Comparison of ENCODE assay signal across 30 cellular contexts in the genomic region with DNA sequence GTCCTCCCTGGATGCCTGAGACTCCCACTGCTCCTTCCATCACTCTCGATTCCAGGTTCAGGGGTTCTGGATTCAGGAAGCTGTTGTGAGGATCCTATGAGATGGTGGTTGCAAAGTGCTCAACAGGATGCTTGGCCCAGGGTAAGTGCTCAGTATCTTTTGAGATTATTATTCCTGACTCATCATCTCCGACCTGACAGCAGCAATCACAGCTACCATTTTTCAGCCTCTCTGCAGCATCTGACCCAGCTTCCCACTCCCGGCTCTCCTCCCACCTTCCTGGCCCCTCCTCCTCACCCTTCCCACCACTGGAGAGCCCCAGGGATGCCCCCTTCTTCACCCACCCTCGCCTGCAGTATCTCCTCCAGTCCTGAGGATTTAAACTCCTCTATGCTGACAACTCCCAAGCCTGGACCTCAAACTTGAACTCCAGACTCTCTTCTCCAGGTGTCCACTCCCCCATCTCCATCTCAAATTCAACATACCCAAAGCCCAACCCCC. TPM values are rescaled to one million over a fixed set of nuclear protein-coding genes. Genes with fewer than 3 reads are reported as not detected.
DNase-seq lines count a peak whose midpoint lies in the region; ATAC-seq, FAIRE-seq and TF ChIP-seq lines count a peak whose summit lies in the region.
"Had no signal": no experiment of that assay in that cellular context is flagged by ENCODE, and none has a peak within 500 bp of the region (broad histone marks: within the 10 kb centered on the region; RNA-seq: fewer than 3 reads in every experiment).

No MANE protein-coding gene starts in this region.

- H3K27ac Mint-ChIP-seq in stimulated activated effector memory CD8-positive, alpha-beta T cell treated with anti-CD3 and anti-CD28 coated beads, Interleukin-12 subunit alpha, Interleukin-12 subunit beta, amount 100 ng/mL, for 72 hours: peak overlapping the region; percentile 27
- H3K27ac Mint-ChIP-seq: CD14-positive monocyte had no signal

- H3K4me3 ChIP-seq in fibroblast of the aortic adventitia (ENCODE audit: low read depth, low read length) (no peak overlapping the region), ovary (no peak overlapping the region)
- H3K4me3 ChIP-seq: SJSA1 had no signal

- FAIRE-seq in HTR-8/SVneo (lab: Jason Lieb, UNC) (peak; percentile 42), H54 (lab: Jason Lieb, UNC) (no peak)
- FAIRE-seq: GM12892, GM19239 had no signal

- no peaks in the 10 kb centered on the region for H3K9me3 ChIP-seq in ovary
- H3K9me3 ChIP-seq: BE2C, SJSA1 had no signal

- ATAC-seq in SK-N-SH treated with all-trans-retinoic acid at 6 μM for 48 hours (peak; percentile 68), HG02678 (IDR thresholded peaks at IDR 0.05; ENCODE audit: unreplicated experiment) (no peak)
- ATAC-seq in stimulated activated effector memory CD8-positive, alpha-beta T cell treated with anti-CD3 and anti-CD28 coated beads, Interleukin-12 subunit alpha, Interleukin-12 subunit beta, amount 100 ng/mL, for 72 hours: no peak

- peak overlapping the region; percentile 0 for H3K4me3 Mint-ChIP-seq in stimulated activated effector memory CD8-positive, alpha-beta T cell treated with anti-CD3 and anti-CD28 coated beads, Interleukin-12 subunit alpha, Interleukin-12 subunit beta, amount 100 ng/mL, for 72 hours
- H3K4me3 Mint-ChIP-seq: CD14-positive monocyte; CD8-positive, alpha-beta memory T cell had no signal

- no peak for TF ChIP-seq POLR2A in ovary (IDR thresholded peaks at IDR 0.05)
- TF ChIP-seq POLR2A in H54 (IDR thresholded peaks at IDR 0.05; ENCODE audit: low read depth, low read length): no peak

- H3K36me3 Mint-ChIP-seq in stimulated activated effector memory CD8-positive, alpha-beta T cell treated with anti-CD3 and anti-CD28 coated beads, Interleukin-12 subunit alpha, Interleukin-12 subunit beta, amount 100 ng/mL, for 72 hours: peaks cover 6% of the 10 kb centered on the region
- H3K36me3 Mint-ChIP-seq: CD14-positive monocyte had no signal

- no peaks in the 10 kb centered on the region for H3K27me3 ChIP-seq in ovary
- H3K27me3 ChIP-seq: BE2C, SJSA1 had no signal

- intact Hi-C loops in ovary (cut with DNase I): loop anchor here in 1 of 4 donors (10.0 kb wide), 1 partner anchor 184 kb away; no protein-coding TSS in a partner anchor

- H3K27ac ChIP-seq in ovary: no peak overlapping the region
- H3K27ac ChIP-seq: HL-60, SJSA1 had no signal

- TF ChIP-seq CTCF in fibroblast of the aortic adventitia (IDR thresholded peaks at IDR 0.05; ENCODE audit: insufficient read depth, low read length) (no peak), ovary (IDR thresholded peaks at IDR 0.05) (no peak)

- H3K4me1 ChIP-seq in ovary (ENCODE audit: insufficient read depth): no peaks in the 10 kb centered on the region
- H3K4me1 ChIP-seq: BE2C, SJSA1 had no signal

- TF ChIP-seq EP300 in ovary (IDR thresholded peaks at IDR 0.05): no peak

- peaks cover 25% of the 10 kb centered on the region for H3K4me1 Mint-ChIP-seq in stimulated activated effector memory CD8-positive, alpha-beta T cell treated with anti-CD3 and anti-CD28 coated beads, Interleukin-12 subunit alpha, Interleukin-12 subunit beta, amount 100 ng/mL, for 72 hours
- H3K4me1 Mint-ChIP-seq: CD14-positive monocyte had no signal

- H3K9me3 Mint-ChIP-seq in stimulated activated effector memory CD8-positive, alpha-beta T cell treated with anti-CD3 and anti-CD28 coated beads, Interleukin-12 subunit alpha, Interleukin-12 subunit beta, amount 100 ng/mL, for 72 hours: no peaks in the 10 kb centered on the region

- 49 to 50% (median 49%) methylated on average over 4 of the region's 4 CpGs for WGBS in ovary, 3 donors

- H3K36me3 ChIP-seq in ovary: no peaks in the 10 kb centered on the region
- H3K36me3 ChIP-seq: BE2C, SJSA1 had no signal

- DNase-seq in HTR-8/SVneo (ENCODE audit: insufficient read length, low spot score) (no peak), fibroblast of the aortic adventitia (ENCODE audit: low read depth) (peak; percentile 33), COR-L47 (lab: John Stamatoyannopoulos, UW) (no peak), ovary (no peak), H54 (ENCODE audit: insufficient read length, low spot score) (no peak)
- DNase-seq in stimulated activated effector memory CD8-positive, alpha-beta T cell treated with anti-CD3 and anti-CD28 coated beads, Interleukin-12 subunit alpha, Interleukin-12 subunit beta, amount 100 ng/mL, for 72 hours (ENCODE audit: low spot score in 2 of 2): no peak
- DNase-seq: BE2C; Calu3; CD8-positive, alpha-beta memory T cell; DND-41; Karpas-422; NCI-H1092; NCI-H1436; NCI-H187; NCI-H2081 treated with DMSO at 0.1 percent for 48 hours; NCI-H2171 treated with DMSO at 0.1 percent for 48 hours; NCI-H446; NCI-H524 treated with DMSO at 0.1 percent for 48 hours; NCI-H774; Right ventricle myocardium superior had no signal

TF ChIP-seq in SK-N-SH treated with all-trans-retinoic acid at 6 μM for 48 hours, 23 proteins besides CTCF, POLR2A, EP300 and RAD21:
- TF ChIP-seq ARNTL (CRISPR knock-in tag; IDR thresholded peaks at IDR 0.05; ENCODE audit: borderline replicate concordance, low read depth) (no peak), BACH2 (CRISPR knock-in tag; IDR thresholded peaks at IDR 0.05; ENCODE audit: borderline replicate concordance) (no peak), ZC3H10 (CRISPR knock-in tag; IDR thresholded peaks at IDR 0.05) (no peak), PPARA (CRISPR knock-in tag; IDR thresholded peaks at IDR 0.05; ENCODE audit: borderline replicate concordance) (no peak), GLIS3 (CRISPR knock-in tag; IDR thresholded peaks at IDR 0.05) (no peak), ZNF565 (CRISPR knock-in tag; conservative IDR thresholded peaks at IDR 0.05; ENCODE audit: low read depth) (no peak), SNAI2 (CRISPR knock-in tag; IDR thresholded peaks at IDR 0.05) (no peak), PATZ1 (CRISPR knock-in tag; IDR thresholded peaks at IDR 0.05; ENCODE audit: borderline replicate concordance) (no peak), ISL1 (CRISPR knock-in tag; IDR thresholded peaks at IDR 0.05) (no peak), OSR1 (CRISPR knock-in tag; IDR thresholded peaks at IDR 0.05) (no peak), TOX (CRISPR knock-in tag; IDR thresholded peaks at IDR 0.05; ENCODE audit: borderline replicate concordance) (no peak), CSRNP3 (CRISPR knock-in tag; IDR thresholded peaks at IDR 0.05) (no peak), ZNF8 (CRISPR knock-in tag; IDR thresholded peaks at IDR 0.05) (no peak), ZFP30 (CRISPR knock-in tag; IDR thresholded peaks at IDR 0.05) (no peak), ZFP3 (CRISPR knock-in tag; IDR thresholded peaks at IDR 0.05) (no peak)

RNA-seq across cellular contexts. Expression of gene KCNB1, which starts 36.8 kb away (rescaled TPM):
- 0.27 and 0.41 TPM in 2 replicates for total RNA-seq in fibroblast of the aortic adventitia (ENCODE audit: low replicate concordance)
- total RNA-seq in ovary: 1 to 10 TPM in 4 of 7 donors, under 1 TPM in 3; 0.12 to 5.4 (median 1.3) TPM
- 1 to 10 TPM in 1 of 2 donors, under 1 TPM in 1; 0.17 to 3.3 TPM for polyA plus RNA-seq in ovary
- total RNA-seq: A673, Calu3, RPMI7951 had no signal
- polyA plus RNA-seq: CD14-positive monocyte; CD8-positive, alpha-beta memory T cell had no signal

RNA-seq across cellular contexts. Expression of gene PTGIS, which starts 48.7 kb away (rescaled TPM):
- total RNA-seq in fibroblast of the aortic adventitia (ENCODE audit: low replicate concordance) (279 and 1,011 TPM in 2 replicates), ovary (100 to 1,000 TPM in 5 of 7 donors, 10 to 100 TPM in 2; 38.3 to 221 (median 160) TPM)
- 100 to 1,000 TPM in 1 of 2 donors, 10 to 100 TPM in 1; 42.4 to 130 TPM for polyA plus RNA-seq in ovary
- total RNA-seq: A673, H4, SJSA1 had no signal
- polyA plus RNA-seq: CD14-positive monocyte had no signal
